Comparison of ENCODE assay signal across 18 cellular contexts in genomic region chr7:158933468-158934139, GRCh38.
DNase-seq lines count a peak whose midpoint lies in the region; ATAC-seq and TF ChIP-seq lines count a peak whose summit lies in the region.
"Had no signal": no experiment of that assay in that cellular context is flagged by ENCODE, and none has a peak within 500 bp of the region (broad histone marks: within the 10 kb centered on the region; RNA-seq: fewer than 3 reads in every experiment).

No MANE protein-coding gene starts in this region.

- intact Hi-C loops in HCT116 (cut with micrococcal nuclease), result no loop called here

- peak in 2 of 3 experiments; percentile 22 to 34; a peak in 3 of 6 replicates for TF ChIP-seq CTCF in HCT116 (IDR thresholded peaks at IDR 0.05 in 2 of 3, conservative IDR thresholded peaks at IDR 0.05 in 1 of 3; ENCODE audit: borderline replicate concordance in 1 of 3, insufficient read depth in 1 of 3, low read depth in 2 of 3, low read length in 2 of 3)
- TF ChIP-seq CTCF in NB4 (IDR thresholded peaks at IDR 0.05; ENCODE audit: low read depth, low read length), result no peak
- TF ChIP-seq CTCF in endothelial cell (IDR thresholded peaks at IDR 0.05; ENCODE audit: unreplicated experiment), result no peak
- no peak for TF ChIP-seq CTCF in MM.1S (IDR thresholded peaks at IDR 0.05; ENCODE audit: low read length)

- no peaks in the 10 kb centered on the region; a peak in 2 of 4 replicates for H3K36me3 ChIP-seq in HCT116 (ENCODE audit: control insufficient read depth in 1 of 2, insufficient read depth in 2 of 2, low read length in 2 of 2)
- H3K36me3 ChIP-seq in MM.1S (replicated peaks; ENCODE audit: insufficient read depth, low read length), result no peaks in the 10 kb centered on the region

- H3K27ac Mint-ChIP-seq in endothelial cell (ENCODE audit: unreplicated experiment) (no peak overlapping the region), immature natural killer cell (peak overlapping the region in 1 of 6 donors; percentile 53), T-cell (no peak overlapping the region)
- H3K27ac Mint-ChIP-seq: B cell; CD4-positive, CD25-positive, alpha-beta regulatory T cell; T-helper 1 cell treated with Interleukin-12 subunit alpha and Interleukin-12 subunit beta and Interleukin-4 antibody, amounts not matched to agents 30 μg/mL and 1 μg/mL, for 36 hours had no signal

- H3K9me3 ChIP-seq in HCT116 (ENCODE audit: control insufficient read depth in 1 of 2, insufficient read depth in 1 of 2, low read depth in 1 of 2, low read length in 2 of 2) (no peaks in the 10 kb centered on the region), MM.1S (replicated peaks; ENCODE audit: insufficient read depth, low read length) (no peaks in the 10 kb centered on the region)
- H3K9me3 ChIP-seq: Caco-2 had no signal

- POLR2A ChIA-PET in HCT116 (lab: Charles Lee), result no interaction called here
- POLR2A ChIA-PET in T-cell (lab: Charles Lee), result no interaction called here

- H3K4me3 Mint-ChIP-seq in endothelial cell (ENCODE audit: unreplicated experiment) (peak overlapping the region; percentile 65), immature natural killer cell (no peak overlapping the region), T-cell (no peak overlapping the region)
- H3K4me3 Mint-ChIP-seq: B cell; CD4-positive, CD25-positive, alpha-beta regulatory T cell; T-helper 1 cell treated with Interleukin-12 subunit alpha and Interleukin-12 subunit beta and Interleukin-4 antibody, amounts not matched to agents 30 μg/mL and 1 μg/mL, for 36 hours had no signal

- no peak overlapping the region for H3K9ac ChIP-seq in HCT116 (ENCODE audit: low read length)
- no peak overlapping the region for H3K9ac ChIP-seq in MM.1S (ENCODE audit: low read length)

- TF ChIP-seq POLR2A in HCT116 (IDR thresholded peaks at IDR 0.05; ENCODE audit: borderline replicate concordance, extremely low read depth, insufficient read depth, insufficient read length), result no peak
- no peak for TF ChIP-seq POLR2A in NB4 (IDR thresholded peaks at IDR 0.05; ENCODE audit: extremely low read depth, insufficient read length)

- RAD21 ChIA-PET in HCT116 (lab: Charles Lee; ENCODE audit: low non-redundant PET in 1 of 2, low total read pairs in 2 of 2, uncharacterized antibody in 2 of 2, unreplicated experiment in 2 of 2), result no interaction called here

- H3K4me2 ChIP-seq in HCT116 (ENCODE audit: low read length), result no peak overlapping the region
- H3K4me2 ChIP-seq in MM.1S (ENCODE audit: low read depth, low read length), result no peak overlapping the region

- H3K27ac ChIP-seq in HCT116 (ENCODE audit: low read depth, low read length), result no peak overlapping the region
- H3K27ac ChIP-seq in MM.1S (ENCODE audit: low read length), result no peak overlapping the region
- H3K27ac ChIP-seq: SK-N-MC had no signal

- no peaks in the 10 kb centered on the region for H4K20me1 ChIP-seq in HCT116 (ENCODE audit: insufficient read depth)
- no peaks in the 10 kb centered on the region for H4K20me1 ChIP-seq in MM.1S (ENCODE audit: insufficient read depth, low read length)

- H3K4me1 Mint-ChIP-seq in endothelial cell (ENCODE audit: unreplicated experiment) (no peaks in the 10 kb centered on the region), immature natural killer cell (no peaks in the 10 kb centered on the region), T-cell (no peaks in the 10 kb centered on the region)
- H3K4me1 Mint-ChIP-seq: B cell; CD4-positive, CD25-positive, alpha-beta regulatory T cell had no signal

- 0 out of 2 replicates have a peak, but pooled peaks have one; percentile 10 for TF ChIP-seq RAD21 in HCT116 (IDR thresholded peaks at IDR 0.05; ENCODE audit: low read depth)

- DNase-seq in ACHN, result peak; percentile 23
- no peak for DNase-seq in HCT116 (ENCODE audit: low read depth, low spot score)
- DNase-seq in NB4 (ENCODE audit: low read depth), result peak; percentile 36
- DNase-seq in endothelial cell (ENCODE audit: low spot score), result no peak
- DNase-seq in immature natural killer cell, result no peak
- DNase-seq in NCI-H1092 treated with DMSO at 0.1 percent for 48 hours (lab: John Stamatoyannopoulos, UW), result no peak
- no peak for DNase-seq in MM.1S
- no peak for DNase-seq in T-cell
- DNase-seq: Caco-2; EL; NCI-H1417; NCI-H187 treated with DMSO at 0.1 percent for 48 hours; NCI-H446 treated with DMSO at 0.1 percent for 48 hours; NK-92 treated with Interleukin-12 subunit alpha and Interleukin-12 subunit beta, amount 100 ng/mL, for 24 hours had no signal

- no peak overlapping the region for H3K4me3 ChIP-seq in HCT116 (replicated peaks in 1 of 2; ENCODE audit: low read depth in 1 of 2, low read length in 2 of 2)
- no peak overlapping the region for H3K4me3 ChIP-seq in NB4 (ENCODE audit: low read depth, low read length)
- H3K4me3 ChIP-seq in MM.1S (ENCODE audit: low read length), result no peak overlapping the region
- H3K4me3 ChIP-seq: SK-N-MC had no signal

- H3K9me2 ChIP-seq in HCT116 (ENCODE audit: insufficient read depth) (no peaks in the 10 kb centered on the region), MM.1S (replicated peaks; ENCODE audit: insufficient read depth, low read length) (no peaks in the 10 kb centered on the region)

- no peaks in the 10 kb centered on the region for H3K79me2 ChIP-seq in HCT116 (ENCODE audit: insufficient read depth, low read length)
- H3K79me2 ChIP-seq in MM.1S (ENCODE audit: low read length), result no peaks in the 10 kb centered on the region

- peaks cover 4% of the 10 kb centered on the region for H3K9me3 Mint-ChIP-seq in endothelial cell (ENCODE audit: unreplicated experiment)
- H3K9me3 Mint-ChIP-seq in immature natural killer cell, result peaks cover 3 to 17% (median 6%) of the 10 kb centered on the region in 6 donors
- peaks cover 8 to 39% (median 18%) of the 10 kb centered on the region in 3 donors for H3K9me3 Mint-ChIP-seq in T-cell

- H2AFZ ChIP-seq in HCT116 (ENCODE audit: low read depth, low read length, poor library complexity, severe bottlenecking) (no peak overlapping the region), MM.1S (ENCODE audit: low read length) (no peak overlapping the region)

- ATAC-seq in HCT116 (peak; percentile 63), T-cell (replicated peaks in 1 of 4) (no peak)

- CTCF ChIA-PET in HCT116 (lab: Charles Lee) (no interaction called here), T-cell (lab: Charles Lee) (interaction anchor here in 1 of 2 donors (0.6 kb wide), 1 partner anchor 70 kb away, joined by 3 read pairs; no protein-coding TSS in a partner anchor)

- H3K27me3 ChIP-seq in HCT116 (ENCODE audit: insufficient read depth, low read length) (no peaks in the 10 kb centered on the region), MM.1S (replicated peaks; ENCODE audit: insufficient read depth, low read length) (no peaks in the 10 kb centered on the region)

- H3F3A ChIP-seq in MM.1S (ENCODE audit: insufficient read depth, low read length), result no peaks in the 10 kb centered on the region

- in situ Hi-C loops in ACHN (cut with HindIII; ENCODE audit: low pct_ligation_motif_present, low pct_unique_long_range_greater_than_20kb, low sequenced_read_pairs), result no loop called here

- no TSS peak for BruUV-seq in HCT116 (replicated peaks; lab: Mats Ljungman, UMichigan)

- H3K4me1 ChIP-seq in HCT116 (ENCODE audit: control insufficient read depth in 1 of 2, insufficient read depth in 2 of 2, low read length in 2 of 2) (no peaks in the 10 kb centered on the region), MM.1S (ENCODE audit: low read length) (no peaks in the 10 kb centered on the region)
- H3K4me1 ChIP-seq: Caco-2 had no signal

- H3K27me3 Mint-ChIP-seq in endothelial cell (ENCODE audit: unreplicated experiment) (peaks cover 5% of the 10 kb centered on the region), immature natural killer cell (ENCODE audit: low read depth in 3 of 3) (peaks cover 0 to 2% (median 0%) of the 10 kb centered on the region in 3 donors), T-cell (no peaks in the 10 kb centered on the region)
- H3K27me3 Mint-ChIP-seq: B cell; CD4-positive, CD25-positive, alpha-beta regulatory T cell had no signal

- H3K36me3 Mint-ChIP-seq in endothelial cell (ENCODE audit: low read depth, unreplicated experiment) (peaks cover 70% of the 10 kb centered on the region), immature natural killer cell (peaks cover 53 to 78% (median 64%) of the 10 kb centered on the region in 3 donors), T-cell (peaks cover 83% of the 10 kb centered on the region)

TF ChIP-seq in HCT116, 20 proteins besides CTCF, POLR2A, EP300 and RAD21 (continues in another document):
- TF ChIP-seq CBX3 (IDR thresholded peaks at IDR 0.05; ENCODE audit: low read depth) (no peak), FOSL1 (IDR thresholded peaks at IDR 0.05; ENCODE audit: low read depth) (no peak), EZH2phosphoT487 (IDR thresholded peaks at IDR 0.05; ENCODE audit: borderline replicate concordance) (no peak), ZFX (IDR thresholded peaks at IDR 0.05) (no peak), POLR2AphosphoS5 (IDR thresholded peaks at IDR 0.05; ENCODE audit: low read depth, low read length) (no peak)
- TF ChIP-seq, protein P1, sequence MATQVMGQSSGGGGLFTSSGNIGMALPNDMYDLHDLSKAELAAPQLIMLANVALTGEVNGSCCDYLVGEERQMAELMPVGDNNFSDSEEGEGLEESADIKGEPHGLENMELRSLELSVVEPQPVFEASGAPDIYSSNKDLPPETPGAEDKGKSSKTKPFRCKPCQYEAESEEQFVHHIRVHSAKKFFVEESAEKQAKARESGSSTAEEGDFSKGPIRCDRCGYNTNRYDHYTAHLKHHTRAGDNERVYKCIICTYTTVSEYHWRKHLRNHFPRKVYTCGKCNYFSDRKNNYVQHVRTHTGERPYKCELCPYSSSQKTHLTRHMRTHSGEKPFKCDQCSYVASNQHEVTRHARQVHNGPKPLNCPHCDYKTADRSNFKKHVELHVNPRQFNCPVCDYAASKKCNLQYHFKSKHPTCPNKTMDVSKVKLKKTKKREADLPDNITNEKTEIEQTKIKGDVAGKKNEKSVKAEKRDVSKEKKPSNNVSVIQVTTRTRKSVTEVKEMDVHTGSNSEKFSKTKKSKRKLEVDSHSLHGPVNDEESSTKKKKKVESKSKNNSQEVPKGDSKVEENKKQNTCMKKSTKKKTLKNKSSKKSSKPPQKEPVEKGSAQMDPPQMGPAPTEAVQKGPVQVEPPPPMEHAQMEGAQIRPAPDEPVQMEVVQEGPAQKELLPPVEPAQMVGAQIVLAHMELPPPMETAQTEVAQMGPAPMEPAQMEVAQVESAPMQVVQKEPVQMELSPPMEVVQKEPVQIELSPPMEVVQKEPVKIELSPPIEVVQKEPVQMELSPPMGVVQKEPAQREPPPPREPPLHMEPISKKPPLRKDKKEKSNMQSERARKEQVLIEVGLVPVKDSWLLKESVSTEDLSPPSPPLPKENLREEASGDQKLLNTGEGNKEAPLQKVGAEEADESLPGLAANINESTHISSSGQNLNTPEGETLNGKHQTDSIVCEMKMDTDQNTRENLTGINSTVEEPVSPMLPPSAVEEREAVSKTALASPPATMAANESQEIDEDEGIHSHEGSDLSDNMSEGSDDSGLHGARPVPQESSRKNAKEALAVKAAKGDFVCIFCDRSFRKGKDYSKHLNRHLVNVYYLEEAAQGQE (IDR thresholded peaks at IDR 0.05; ENCODE audit: low read depth), result no peak
- TF ChIP-seq, protein P2, sequence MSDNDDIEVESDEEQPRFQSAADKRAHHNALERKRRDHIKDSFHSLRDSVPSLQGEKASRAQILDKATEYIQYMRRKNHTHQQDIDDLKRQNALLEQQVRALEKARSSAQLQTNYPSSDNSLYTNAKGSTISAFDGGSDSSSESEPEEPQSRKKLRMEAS (IDR thresholded peaks at IDR 0.05), result no peak

Comparison
In these comparisons a context has a peak if more than half of its experiments do, and no peak if none do; other contexts are left out.
1. DNase-seq: peak in ACHN (single experiment) and NB4 (single experiment); none in HCT116 (single experiment), endothelial cell (single experiment), immature natural killer cell (0 of 3), NCI-H1092 treated with DMSO at 0.1 percent for 48 hours (single experiment), MM.1S (single experiment) and T-cell (0 of 34).
2. CTCF ChIP-seq: peak in HCT116 (2 of 3); none in NB4 (single experiment), endothelial cell (single experiment) and MM.1S (single experiment).